6 cellular contexts compared by ENCODE assay signal in genomic region chr21:19874521-19874920, GRCh38.
"Had no signal": no experiment of that assay in that cellular context is flagged by ENCODE, and none has a peak within 500 bp of the region (broad histone marks: within the 10 kb centered on the region; RNA-seq: fewer than 3 reads in every experiment).

No MANE protein-coding gene starts in this region.

- ATAC-seq: GM23338, HepG2 had no signal

- H3K4me3 ChIP-seq: GM23338 had no signal

- H3K27ac ChIP-seq: HL-60 had no signal

- DNase-seq: H9, HCEC 1CT, KBM-7 had no signal
